In genomic region chr9:27340876-27341540, GRCh38 we compare ENCODE assay signal across 12 cellular contexts. TPM values are rescaled to one million over a fixed set of nuclear protein-coding genes. Genes with fewer than 3 reads are reported as not detected.
DNase-seq lines count a peak whose midpoint lies in the region; ATAC-seq lines count a peak whose summit lies in the region.
"Had no signal": no experiment of that assay in that cellular context is flagged by ENCODE, and none has a peak within 500 bp of the region (broad histone marks: within the 10 kb centered on the region; RNA-seq: fewer than 3 reads in every experiment).

No MANE protein-coding gene starts in this region.

- intact Hi-C loops in Right ventricle myocardium superior (cut with DNase I): no loop called here
- intact Hi-C loops in Right ventricle myocardium inferior (cut with DNase I): no loop called here

- ATAC-seq in Right ventricle myocardium superior (ENCODE audit: poor library complexity) (peak; percentile 36), Right ventricle myocardium inferior (no peak)

- DNase-seq in Right ventricle myocardium superior (no peak), Right ventricle myocardium inferior (ENCODE audit: missing footprints) (no peak), globus pallidus (ENCODE audit: low spot score) (peak; percentile 80), pons (ENCODE audit: low spot score) (peak; percentile 93), inferior parietal cortex (ENCODE audit: extremely low spot score) (no peak), cerebellar nuclear complex (lab: John Stamatoyannopoulos, UW) (no peak), NCI-H1436 (lab: John Stamatoyannopoulos, UW) (no peak), NOMO-1 (lab: John Stamatoyannopoulos, UW; ENCODE audit: unreplicated experiment in 2 of 2) (no peak)
- DNase-seq: activated CD8-positive, alpha-beta memory T cell treated with anti-CD3 and anti-CD28 coated beads, Interleukin-2, amount 50 U/mL, for 48 hours; effector memory CD4-positive, alpha-beta T cell; heart left ventricle; SHP77 treated with DMSO at 0.1 percent for 48 hours had no signal

RNA-seq across cellular contexts. Expression of gene EQTN, which starts 44.1 kb away (rescaled TPM):
- not detected for total RNA-seq in Right ventricle myocardium superior
- not detected for total RNA-seq in Right ventricle myocardium inferior
- total RNA-seq: heart left ventricle had no signal

Comparison
In these comparisons a context has a peak if more than half of its experiments do, and no peak if none do; other contexts are left out.
1. DNase-seq: peak in globus pallidus (single experiment) and pons (single experiment); none in Right ventricle myocardium superior (single experiment), Right ventricle myocardium inferior (single experiment), inferior parietal cortex (single experiment), cerebellar nuclear complex (0 of 2), NCI-H1436 (single experiment) and NOMO-1 (0 of 2).